Comparison of ENCODE assay signal across 8 cellular contexts in genomic region chr20:23979380-23979779, GRCh38. TPM values are rescaled to one million over a fixed set of nuclear protein-coding genes. Genes with fewer than 3 reads are reported as not detected.
"Had no signal": no experiment of that assay in that cellular context is flagged by ENCODE, and none has a peak within 500 bp of the region (broad histone marks: within the 10 kb centered on the region; RNA-seq: fewer than 3 reads in every experiment).

No MANE protein-coding gene starts in this region.

RNA-seq across cellular contexts. Expression of gene GGTLC1, which starts 9.2 kb away (rescaled TPM):
- total RNA-seq: HepG2, HT1080, IMR-90, NCI-H460, Peyer's patch, Right ventricle myocardium inferior, RPMI7951, SJCRH30 had no signal
- polyA plus RNA-seq: HepG2, IMR-90 had no signal
